ENCODE assay signal across 25 cellular contexts in genomic region chr3:143693506-143693905, GRCh38.
"Had no signal": no experiment of that assay in that cellular context is flagged by ENCODE, and none has a peak within 500 bp of the region (broad histone marks: within the 10 kb centered on the region; RNA-seq: fewer than 3 reads in every experiment).

No MANE protein-coding gene starts in this region.

- H3K4me1 ChIP-seq: ascending aorta, colonic mucosa, esophagus muscularis mucosa, gastrocnemius medialis, sigmoid colon, testis, uterus had no signal

- DNase-seq: activated B cell treated with CpG ODN at 0.5 μM for 24 hours; activated CD4-positive, alpha-beta T cell treated with anti-CD3 and anti-CD28 coated beads for 36 hours; activated CD4-positive, alpha-beta T cell treated with anti-CD3 and anti-CD28 coated beads, Interleukin-2, amount 50 U/mL, for 4 hours; activated CD8-positive, alpha-beta memory T cell treated with anti-CD3 and anti-CD28 coated beads for 24 hours; activated CD8-positive, alpha-beta memory T cell treated with anti-CD3 and anti-CD28 coated beads, Interleukin-2, amount 50 U/mL, for 4 hours; activated naive CD4-positive, alpha-beta T cell; activated T-cell treated with anti-CD3 and anti-CD28 coated beads, Interleukin-2, amount 50 U/mL, for 24 hours; adrenal gland; colonic mucosa; dorsolateral prefrontal cortex; effector memory CD8-positive, alpha-beta T cell; gastrocnemius medialis; hypothalamus; left ventricle myocardium superior; mammary epithelial cell; natural killer cell; retina; sigmoid colon; stimulated activated CD4-positive, alpha-beta T cell treated with anti-CD3 and anti-CD28 coated beads, Interleukin-2, amount 100 ng/mL, for 48 hours; stimulated activated naive CD4-positive, alpha-beta T cell; testis; trophoblast cell; uterus had no signal

- H3K9me3 ChIP-seq: adrenal gland, ascending aorta, colonic mucosa, esophagus muscularis mucosa, gastrocnemius medialis, sigmoid colon, testis, uterus had no signal

- H3K4me3 ChIP-seq: adrenal gland, ascending aorta, colonic mucosa, dorsolateral prefrontal cortex, esophagus muscularis mucosa, gastrocnemius medialis, sigmoid colon, testis, uterus had no signal

- H3K27ac ChIP-seq: adrenal gland, ascending aorta, colonic mucosa, dorsolateral prefrontal cortex, esophagus muscularis mucosa, gastrocnemius medialis, sigmoid colon, testis, uterus had no signal

- H3K27me3 ChIP-seq: adrenal gland, ascending aorta, colonic mucosa, dorsolateral prefrontal cortex, esophagus muscularis mucosa, gastrocnemius medialis, sigmoid colon, testis, uterus had no signal

- H3K36me3 ChIP-seq: adrenal gland, ascending aorta, colonic mucosa, esophagus muscularis mucosa, gastrocnemius medialis, sigmoid colon, uterus had no signal
